ENCODE assay signal across 30 cellular contexts in genomic region chr11:46967962-46968361, GRCh38. TPM values are rescaled to one million over a fixed set of nuclear protein-coding genes. Genes with fewer than 3 reads are reported as not detected.
"Had no signal": no experiment of that assay in that cellular context is flagged by ENCODE, and none has a peak within 500 bp of the region (broad histone marks: within the 10 kb centered on the region; RNA-seq: fewer than 3 reads in every experiment).

No MANE protein-coding gene starts in this region.

- FAIRE-seq: keratinocyte had no signal

- ATAC-seq: left cardiac atrium; left lung; lower lobe of right lung; natural killer cell; psoas muscle; right lobe of liver; stimulated activated memory B cell treated with anti-CD40 and anti-IgM and Interleukin-4, amounts not matched to agents 10 μg/mL and 1 μg/mL and 100 μg/mL, for 72 hours; stimulated activated naive CD8-positive, alpha-beta T cell treated with anti-CD3 and anti-CD28 coated beads, Interleukin-15, amount 100 ng/mL, for 72 hours had no signal

- DNase-seq: hippocampal formation; kidney glomerular epithelial cell; left cardiac atrium; left lung; lower lobe of right lung; mammary epithelial cell; mesenchymal stem cell; naive B cell; natural killer cell; nephron progenitor cell; occipital lobe; psoas muscle; right lobe of liver; stimulated activated CD4-positive, alpha-beta T cell treated with anti-CD3 and anti-CD28 coated beads, Interleukin-1b, Interleukin-23, amount 100 ng/mL, for 48 hours; stimulated activated CD4-positive, alpha-beta T cell treated with anti-CD3 and anti-CD28 coated beads, Interleukin-2, amount 100 ng/mL, for 48 hours; stimulated activated CD4-positive, alpha-beta T cell treated with anti-CD3 and anti-CD28 coated beads, Interleukin-4, amount 100 ng/mL, for 4 hours; stimulated activated CD8-positive, alpha-beta memory T cell treated with anti-CD3 and anti-CD28 coated beads, Interleukin-4, amount 100 ng/mL, for 48 hours; stimulated activated naive CD4-positive, alpha-beta T cell treated with Interleukin-2 at 50 U/mL for 16 hours; stimulated activated naive CD8-positive, alpha-beta T cell treated with anti-CD3 and anti-CD28 coated beads, Interleukin-15, amount 100 ng/mL, for 72 hours; substantia nigra; uterus had no signal

- H3K27me3 ChIP-seq: left lung, neural progenitor cell, neutrophil, right atrium auricular region, right lobe of liver, tibial nerve, uterus had no signal

- H3K4me2 ChIP-seq: neural progenitor cell, smooth muscle cell had no signal

- H3K27ac ChIP-seq: left lung, lower lobe of right lung, neutrophil, parathyroid adenoma, psoas muscle, right atrium auricular region, right lobe of liver, tibial nerve, uterus had no signal

- H3K79me2 ChIP-seq: parathyroid adenoma had no signal

- H3K36me3 ChIP-seq: left lung, lower lobe of right lung, neural progenitor cell, neutrophil, right atrium auricular region, right lobe of liver, tibial nerve, uterus had no signal

- H3K9ac ChIP-seq: neural progenitor cell, parathyroid adenoma had no signal

- H3K4me1 ChIP-seq: left lung, lower lobe of right lung, neural progenitor cell, parathyroid adenoma, psoas muscle, right atrium auricular region, right lobe of liver, uterus had no signal

- H3K4me3 ChIP-seq: left lung, lower lobe of right lung, neural progenitor cell, psoas muscle, right atrium auricular region, right lobe of liver, smooth muscle cell, tibial nerve, uterus had no signal

RNA-seq across cellular contexts. Expression of gene LRP4, which starts 49.6 kb away (rescaled TPM):
- total RNA-seq: mononuclear cell, natural killer cell had no signal
